Comparison of ENCODE assay signal across 20 cellular contexts in the genomic region with DNA sequence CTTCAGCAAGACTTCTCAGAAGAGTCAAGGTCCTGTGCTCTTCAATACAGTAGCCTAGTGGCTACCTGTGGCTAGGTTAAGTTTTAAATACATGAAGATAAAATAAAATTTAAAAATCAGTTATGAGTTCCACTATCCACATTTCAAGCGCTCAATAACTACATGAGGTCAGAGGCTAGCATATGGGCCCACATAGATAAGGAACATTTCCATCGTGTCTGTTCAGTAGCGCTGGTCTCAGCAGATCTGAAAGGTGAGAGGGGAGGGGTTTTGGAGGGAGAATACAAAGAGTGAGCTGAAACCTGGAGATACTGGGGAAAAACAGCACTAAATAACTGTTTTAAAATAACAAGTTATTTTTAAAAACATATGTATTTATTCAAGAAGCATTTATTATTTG.
"Had no signal": no experiment of that assay in that cellular context is flagged by ENCODE, and none has a peak within 500 bp of the region (broad histone marks: within the 10 kb centered on the region; RNA-seq: fewer than 3 reads in every experiment).

No MANE protein-coding gene starts in this region.

- ATAC-seq: activated CD4-positive, CD25-positive, alpha-beta regulatory T cell treated with anti-CD3 and anti-CD28 coated beads, Interleukin-2, amount 50 U/mL, for 24 hours; activated CD8-positive, alpha-beta T cell treated with anti-CD3 and anti-CD28 coated beads, Interleukin-2, amount 10 ng/mL, durations not matched to agents 7 days and 5 days; PC-3 had no signal

- DNase-seq: activated CD4-positive, alpha-beta T cell treated with anti-CD3 and anti-CD28 coated beads for 4 hours; activated CD8-positive, alpha-beta memory T cell treated with anti-CD3 and anti-CD28 coated beads, Interleukin-2, amount 50 U/mL, for 48 hours; activated CD8-positive, alpha-beta T cell treated with anti-CD3 and anti-CD28 coated beads, Interleukin-2, amount 10 ng/mL, durations not matched to agents 7 days and 5 days; activated naive CD4-positive, alpha-beta T cell treated with anti-CD3 and anti-CD28 coated beads, Interleukin-2, amount 50 U/mL, for 16 hours; activated T-cell treated with anti-CD3 and anti-CD28 coated beads, Interleukin-2, amount 50 U/mL, for 1 hour; aorta; central memory CD4-positive, alpha-beta T cell; MG63; MV-4-11; NCI-H1092 treated with DMSO at 0.1 percent for 48 hours; NCI-H1417 treated with DMSO at 0.1 percent for 48 hours; NCI-H1694; NCI-H2029; NCI-H446; PC-3; SHP77; T-helper 2 cell; T1000 had no signal

- H3K9ac ChIP-seq: KMS-11 had no signal

- H3K4me2 ChIP-seq: KMS-11 had no signal

- H3K27ac ChIP-seq: KMS-11 had no signal

- H3K4me3 ChIP-seq: MG63 had no signal

- H3K9me3 ChIP-seq: MG63 had no signal

- H3K27me3 ChIP-seq: MG63 had no signal
